ENCODE assay signal across 17 cellular contexts in the genomic region with DNA sequence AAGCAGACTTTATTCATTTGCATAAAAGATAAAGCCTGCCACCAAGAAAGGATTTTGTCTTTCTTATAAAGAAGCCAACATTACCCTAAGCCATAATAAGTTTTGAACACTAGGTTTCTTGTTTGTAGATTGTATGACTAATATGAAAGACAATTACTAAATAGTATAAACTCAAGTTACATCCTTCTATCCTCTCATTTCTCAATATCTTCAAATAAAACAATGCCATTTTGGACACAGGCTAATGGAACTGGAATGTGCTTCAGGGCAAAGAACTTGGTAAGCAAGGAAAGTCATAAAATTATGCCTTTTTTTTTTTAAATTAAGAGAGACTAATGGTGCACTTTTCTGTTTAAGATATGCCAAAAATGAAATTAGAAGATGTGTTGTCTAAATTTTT.
DNase-seq lines count a peak whose midpoint lies in the region; ATAC-seq and TF ChIP-seq lines count a peak whose summit lies in the region.
"Had no signal": no experiment of that assay in that cellular context is flagged by ENCODE, and none has a peak within 500 bp of the region (broad histone marks: within the 10 kb centered on the region; RNA-seq: fewer than 3 reads in every experiment).

No MANE protein-coding gene starts in this region.

- TF ChIP-seq EP300 in SK-N-SH (IDR thresholded peaks at IDR 0.05; ENCODE audit: borderline replicate concordance in 1 of 2, low read depth in 1 of 2, low read length in 1 of 2), result peak in 1 of 2 experiments; percentile 27; a peak in 1 of 4 replicates

- H3K4me1 ChIP-seq in HAP-1, result peaks cover 28% of the 10 kb centered on the region
- peaks cover 0 to 20% of the 10 kb centered on the region in 2 experiments; a peak in 2 of 4 replicates for H3K4me1 ChIP-seq in SK-N-SH (ENCODE audit: control insufficient read depth in 1 of 2, insufficient read depth in 2 of 2, low read depth in 1 of 2, low read length in 1 of 2)
- no peaks in the 10 kb centered on the region for H3K4me1 ChIP-seq in uterus
- H3K4me1 ChIP-seq: Peyer's patch, upper lobe of right lung had no signal

- H3K4me2 ChIP-seq in SK-N-SH, result peak overlapping the region; percentile 25; the same call in 1 of the 2 replicates

- TF ChIP-seq POLR2A in uterus (IDR thresholded peaks at IDR 0.05), result no peak

- DNase-seq in HAP-1 (ENCODE audit: low spot score in 2 of 2), result peak; percentile 22 to 91
- DNase-seq in SK-N-SH, result no peak
- peak; percentile 73 for DNase-seq in fibroblast of the aortic adventitia (ENCODE audit: low read depth)
- DNase-seq in Right ventricle myocardium superior, result no peak
- DNase-seq in NCI-H187 (lab: John Stamatoyannopoulos, UW), result no peak
- DNase-seq in uterus, result no peak
- DNase-seq: central memory CD4-positive, alpha-beta T cell; hippocampal formation; NCI-H1436; NCI-H524 treated with DMSO at 0.1 percent for 48 hours; Peyer's patch; T-helper 2 cell; upper lobe of right lung had no signal

- no peaks in the 10 kb centered on the region for H3K9me2 ChIP-seq in SK-N-SH

- no peak overlapping the region for H2AFZ ChIP-seq in SK-N-SH (ENCODE audit: low read depth)

- peak overlapping the region; percentile 30; the same call in 1 of the 2 replicates for H3K27ac ChIP-seq in 22Rv1
- peak overlapping the region in 1 of 2 experiments; percentile 64; a peak in 2 of 4 replicates for H3K27ac ChIP-seq in SK-N-SH (ENCODE audit: low read depth in 2 of 2, low read length in 1 of 2)
- no peak overlapping the region for H3K27ac ChIP-seq in uterus
- H3K27ac ChIP-seq: Peyer's patch, upper lobe of right lung had no signal

- in situ Hi-C loops in HAP-1 (cut with MboI; ENCODE audit: low sequenced_read_pairs), result no loop called here

- H3K79me2 ChIP-seq in SK-N-SH (ENCODE audit: insufficient read depth), result no peaks in the 10 kb centered on the region

- H3K36me3 ChIP-seq in HAP-1 (replicated peaks) (no peaks in the 10 kb centered on the region), SK-N-SH (replicated peaks in 1 of 2; ENCODE audit: control insufficient read depth in 1 of 2, insufficient read depth in 2 of 2, low read length in 1 of 2) (no peaks in the 10 kb centered on the region), uterus (no peaks in the 10 kb centered on the region)
- H3K36me3 ChIP-seq: Peyer's patch, upper lobe of right lung had no signal

- ATAC-seq in Right ventricle myocardium superior (ENCODE audit: poor library complexity), result no peak
- no peak for ATAC-seq in GM21529 (IDR thresholded peaks at IDR 0.05; ENCODE audit: unreplicated experiment)
- ATAC-seq: natural killer cell treated with Interleukin-12 subunit alpha and Interleukin-12 subunit beta and Interleukin-15 and Interleukin-18, amount 100 ng/mL, for 72 hours; stimulated activated effector memory CD8-positive, alpha-beta T cell treated with anti-CD3 and anti-CD28 coated beads, Interleukin-12 subunit alpha, Interleukin-12 subunit beta, amount 100 ng/mL, for 72 hours; upper lobe of right lung had no signal

- H3K27me3 ChIP-seq in HAP-1 (ENCODE audit: low read depth), result no peaks in the 10 kb centered on the region
- H3K27me3 ChIP-seq in SK-N-SH (ENCODE audit: insufficient read depth), result no peaks in the 10 kb centered on the region
- no peaks in the 10 kb centered on the region for H3K27me3 ChIP-seq in uterus
- H3K27me3 ChIP-seq: Peyer's patch, upper lobe of right lung had no signal

- POLR2A ChIA-PET in SK-N-SH (lab: Yijun Ruan, JAX), result no interaction called here

- intact Hi-C loops in Right ventricle myocardium superior (cut with DNase I) (no loop called here), uterus (cut with DNase I; ENCODE audit: low total_unique reads) (no loop called here)

- no peaks in the 10 kb centered on the region for H3K9me3 ChIP-seq in HAP-1
- no peaks in the 10 kb centered on the region for H3K9me3 ChIP-seq in SK-N-SH
- H3K9me3 ChIP-seq in uterus, result no peaks in the 10 kb centered on the region
- H3K9me3 ChIP-seq: Peyer's patch, upper lobe of right lung had no signal

- TF ChIP-seq RAD21 in SK-N-SH (IDR thresholded peaks at IDR 0.05; ENCODE audit: low read length), result no peak

- no peak overlapping the region for H3K9ac ChIP-seq in SK-N-SH

- TF ChIP-seq CTCF in 22Rv1 (IDR thresholded peaks at IDR 0.05) (no peak), SK-N-SH (IDR thresholded peaks at IDR 0.05) (no peak), fibroblast of the aortic adventitia (IDR thresholded peaks at IDR 0.05; ENCODE audit: insufficient read depth, low read length) (no peak), uterus (IDR thresholded peaks at IDR 0.05) (no peak)

- no peak overlapping the region for H3K4me3 ChIP-seq in HAP-1
- H3K4me3 ChIP-seq in SK-N-SH (ENCODE audit: low read depth in 2 of 2, low read length in 1 of 2), result no peak overlapping the region
- H3K4me3 ChIP-seq in fibroblast of the aortic adventitia (ENCODE audit: low read depth, low read length), result no peak overlapping the region
- no peak overlapping the region for H3K4me3 ChIP-seq in uterus
- H3K4me3 ChIP-seq: Peyer's patch, upper lobe of right lung had no signal

- H3F3A ChIP-seq in SK-N-SH (replicated peaks; ENCODE audit: insufficient read depth), result no peaks in the 10 kb centered on the region

- no peaks in the 10 kb centered on the region for H4K20me1 ChIP-seq in SK-N-SH (ENCODE audit: insufficient read depth)

- CTCF ChIA-PET in SK-N-SH (lab: Yijun Ruan, JAX), result interaction anchor here (1.4 kb wide), 1 partner anchor 16 kb away, joined by 5 read pairs; no protein-coding TSS in a partner anchor

TF ChIP-seq in SK-N-SH, 30 proteins besides CTCF, POLR2A, EP300 and RAD21:
- TF ChIP-seq, protein P1, sequence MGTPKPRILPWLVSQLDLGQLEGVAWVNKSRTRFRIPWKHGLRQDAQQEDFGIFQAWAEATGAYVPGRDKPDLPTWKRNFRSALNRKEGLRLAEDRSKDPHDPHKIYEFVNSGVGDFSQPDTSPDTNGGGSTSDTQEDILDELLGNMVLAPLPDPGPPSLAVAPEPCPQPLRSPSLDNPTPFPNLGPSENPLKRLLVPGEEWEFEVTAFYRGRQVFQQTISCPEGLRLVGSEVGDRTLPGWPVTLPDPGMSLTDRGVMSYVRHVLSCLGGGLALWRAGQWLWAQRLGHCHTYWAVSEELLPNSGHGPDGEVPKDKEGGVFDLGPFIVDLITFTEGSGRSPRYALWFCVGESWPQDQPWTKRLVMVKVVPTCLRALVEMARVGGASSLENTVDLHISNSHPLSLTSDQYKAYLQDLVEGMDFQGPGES (IDR thresholded peaks at IDR 0.05; ENCODE audit: low read depth, low read length), result no peak
- TF ChIP-seq GATA2 (CRISPR knock-in tag; IDR thresholded peaks at IDR 0.05) (no peak), RCOR1 (IDR thresholded peaks at IDR 0.05; ENCODE audit: low read length) (no peak), EZH2phosphoT487 (IDR thresholded peaks at IDR 0.05; ENCODE audit: borderline replicate concordance, low read depth) (no peak), SMC3 (IDR thresholded peaks at IDR 0.05; ENCODE audit: low read depth, low read length) (no peak), FOXJ3 (CRISPR knock-in tag; IDR thresholded peaks at IDR 0.05) (no peak), FOXM1 (IDR thresholded peaks at IDR 0.05; ENCODE audit: low read depth) (no peak), MEF2A (IDR thresholded peaks at IDR 0.05; ENCODE audit: borderline replicate concordance, low read depth) (no peak)
- TF ChIP-seq, protein P2, sequence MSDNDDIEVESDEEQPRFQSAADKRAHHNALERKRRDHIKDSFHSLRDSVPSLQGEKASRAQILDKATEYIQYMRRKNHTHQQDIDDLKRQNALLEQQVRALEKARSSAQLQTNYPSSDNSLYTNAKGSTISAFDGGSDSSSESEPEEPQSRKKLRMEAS (IDR thresholded peaks at IDR 0.05; ENCODE audit: low read depth), result no peak
- TF ChIP-seq, protein P3, sequence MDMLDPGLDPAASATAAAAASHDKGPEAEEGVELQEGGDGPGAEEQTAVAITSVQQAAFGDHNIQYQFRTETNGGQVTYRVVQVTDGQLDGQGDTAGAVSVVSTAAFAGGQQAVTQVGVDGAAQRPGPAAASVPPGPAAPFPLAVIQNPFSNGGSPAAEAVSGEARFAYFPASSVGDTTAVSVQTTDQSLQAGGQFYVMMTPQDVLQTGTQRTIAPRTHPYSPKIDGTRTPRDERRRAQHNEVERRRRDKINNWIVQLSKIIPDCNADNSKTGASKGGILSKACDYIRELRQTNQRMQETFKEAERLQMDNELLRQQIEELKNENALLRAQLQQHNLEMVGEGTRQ (IDR thresholded peaks at IDR 0.05; ENCODE audit: borderline replicate concordance, low read depth, low read length), result no peak

Comparison
In these comparisons a context has a peak if more than half of its experiments do, and no peak if none do; other contexts are left out.
1. DNase-seq: peak in HAP-1 (2 of 2) and fibroblast of the aortic adventitia (single experiment); none in SK-N-SH (single experiment), Right ventricle myocardium superior (single experiment), NCI-H187 (0 of 2) and uterus (0 of 2).